Comparison of ENCODE assay signal across 33 cellular contexts in genomic region chr20:23909390-23909789, GRCh38. TPM values are rescaled to one million over a fixed set of nuclear protein-coding genes. Genes with fewer than 3 reads are reported as not detected.
DNase-seq lines count a peak whose midpoint lies in the region; ATAC-seq and TF ChIP-seq lines count a peak whose summit lies in the region.
"Had no signal": no experiment of that assay in that cellular context is flagged by ENCODE, and none has a peak within 500 bp of the region (broad histone marks: within the 10 kb centered on the region; RNA-seq: fewer than 3 reads in every experiment).

No MANE protein-coding gene starts in this region.

- 96% methylated on average over 2 of the region's 2 CpGs for WGBS in esophagus muscularis mucosa
- 74 to 100% methylated on average over 1 to 2 of the region's 2 CpGs for WGBS in upper lobe of left lung, 2 donors

- H3K9me3 ChIP-seq in esophagus muscularis mucosa (peaks cover 0 to 9% (median 2%) of the 10 kb centered on the region in 4 donors), upper lobe of left lung (peaks cover 0 to 6% (median 0%) of the 10 kb centered on the region in 4 donors)
- H3K9me3 ChIP-seq: BE2C had no signal

- intact Hi-C loops in esophagus muscularis mucosa (cut with DNase I): no loop called here

- H3K4me1 ChIP-seq in esophagus muscularis mucosa: no peaks in the 10 kb centered on the region
- no peaks in the 10 kb centered on the region for H3K4me1 ChIP-seq in upper lobe of left lung
- H3K4me1 ChIP-seq: A549, BE2C, Caco-2 had no signal

- TF ChIP-seq POLR2A in esophagus muscularis mucosa (IDR thresholded peaks at IDR 0.05; ENCODE audit: low read depth): no peak
- no peak for TF ChIP-seq POLR2A in upper lobe of left lung (IDR thresholded peaks at IDR 0.05)

- ATAC-seq in upper lobe of left lung (ENCODE audit: low FRiP score in 2 of 2): no peak
- ATAC-seq: A549; CD8-positive, alpha-beta T cell had no signal

- DNase-seq in coronary artery (ENCODE audit: low spot score): peak; percentile 33
- peak; percentile 77 for DNase-seq in esophagus muscularis mucosa (ENCODE audit: extremely low spot score)
- no peak for DNase-seq in upper lobe of left lung
- no peak for DNase-seq in anterior cingulate cortex (lab: John Stamatoyannopoulos, UW)
- DNase-seq: 8988T; ACHN; AML-193; BE2C; C1 segment of cervical spinal cord; Caco-2; Calu3; CD4-positive, alpha-beta memory T cell; CD4-positive, alpha-beta T cell; CD4-positive, CD25-positive, alpha-beta regulatory T cell; CD8-positive, alpha-beta memory T cell; CD8-positive, alpha-beta T cell; COR-L47; DMS 273 treated with DMSO at 0.1 percent for 48 hours; DMS153; DMS53; DMS79; DMS79 treated with DMSO at 0.1 percent for 48 hours; DND-41; EL had no signal

- TF ChIP-seq EP300 in esophagus muscularis mucosa (IDR thresholded peaks at IDR 0.05) (no peak), upper lobe of left lung (IDR thresholded peaks at IDR 0.05) (no peak)

- H3K4me3 ChIP-seq in coronary artery: no peak overlapping the region
- no peak overlapping the region for H3K4me3 ChIP-seq in esophagus muscularis mucosa
- H3K4me3 ChIP-seq in upper lobe of left lung: no peak overlapping the region
- H3K4me3 ChIP-seq: A549; BLaER1; BLaER1 treated with 17β-estradiol and CSF1 and Interleukin-3, amounts not matched to agents 10 nM and 100 nM had no signal

- TF ChIP-seq CTCF in coronary artery (IDR thresholded peaks at IDR 0.05) (no peak), esophagus muscularis mucosa (IDR thresholded peaks at IDR 0.05) (no peak), upper lobe of left lung (IDR thresholded peaks at IDR 0.05) (no peak)

- peaks cover 0 to 10% (median 0%) of the 10 kb centered on the region in 4 donors for H3K27me3 ChIP-seq in esophagus muscularis mucosa
- H3K27me3 ChIP-seq in upper lobe of left lung: no peaks in the 10 kb centered on the region
- H3K27me3 ChIP-seq: BE2C; BLaER1; BLaER1 treated with 17β-estradiol and CSF1 and Interleukin-3, amounts not matched to agents 10 nM and 100 nM had no signal

- H3K36me3 ChIP-seq in esophagus muscularis mucosa: no peaks in the 10 kb centered on the region
- H3K36me3 ChIP-seq in upper lobe of left lung: no peaks in the 10 kb centered on the region
- H3K36me3 ChIP-seq: BE2C; BLaER1; BLaER1 treated with 17β-estradiol and CSF1 and Interleukin-3, amounts not matched to agents 10 nM and 100 nM had no signal

- H3K27ac ChIP-seq in coronary artery (no peak overlapping the region), esophagus muscularis mucosa (replicated peaks in 1 of 4) (no peak overlapping the region), upper lobe of left lung (no peak overlapping the region)
- H3K27ac ChIP-seq: 22Rv1; A549; BLaER1; BLaER1 treated with 17β-estradiol and CSF1 and Interleukin-3, amounts not matched to agents 10 nM and 100 nM; C4-2B had no signal

RNA-seq across cellular contexts. Expression of gene CST5, which starts 29.8 kb away (rescaled TPM):
- total RNA-seq in esophagus muscularis mucosa: 1 to 10 TPM in 3 of 4 donors, not detected in 1; 1.4 to 4.5 (median 3.7) TPM
- total RNA-seq in upper lobe of left lung: 1 to 10 TPM in 2 of 6 donors, under 1 TPM in 1, not detected in 3; 0.81 to 1.7 (median 1.1) TPM
- total RNA-seq: A172; A673; B cell; Caco-2; Calu3; CD4-positive, alpha-beta memory T cell; CD4-positive, alpha-beta T cell; CD4-positive, CD25-positive, alpha-beta regulatory T cell; CD8-positive, alpha-beta memory T cell; CD8-positive, alpha-beta T cell; Daoy had no signal

Comparison
In these comparisons a context has a peak if more than half of its experiments do, and no peak if none do; other contexts are left out.
1. DNase-seq: peak in coronary artery (single experiment) and esophagus muscularis mucosa (single experiment); none in upper lobe of left lung (0 of 2) and anterior cingulate cortex (0 of 58).